In genomic region chr16:52611817-52612673, GRCh38 we compare ENCODE assay signal across 15 cellular contexts.
DNase-seq lines count a peak whose midpoint lies in the region; ATAC-seq and TF ChIP-seq lines count a peak whose summit lies in the region.
"Had no signal": no experiment of that assay in that cellular context is flagged by ENCODE, and none has a peak within 500 bp of the region (broad histone marks: within the 10 kb centered on the region; RNA-seq: fewer than 3 reads in every experiment).

No MANE protein-coding gene starts in this region.

- DNase-seq in LoVo (ENCODE audit: low spot score) (peak; percentile 78), SHP77 (lab: John Stamatoyannopoulos, UW) (peak; percentile 33 to 48), left lobe of liver (ENCODE audit: low spot score) (peak; percentile 73), uterus (no peak)
- DNase-seq in effector CD4-positive, alpha-beta T cell = no peak
- DNase-seq: activated CD4-positive, alpha-beta memory T cell treated with anti-CD3 and anti-CD28 coated beads for 36 hours; CD8-positive, alpha-beta T cell; cerebellar nuclear complex; islet precursor cell; NCI-H2107; substantia nigra had no signal

- TF ChIP-seq CTCF in 22Rv1 (IDR thresholded peaks at IDR 0.05) (no peak), uterus (IDR thresholded peaks at IDR 0.05) (no peak)

- TF ChIP-seq POLR2A in uterus (IDR thresholded peaks at IDR 0.05) = no peak

- H3K27me3 ChIP-seq in uterus = no peaks in the 10 kb centered on the region

- ATAC-seq in left lobe of liver (peak; percentile 97), HG03469 (IDR thresholded peaks at IDR 0.05; ENCODE audit: unreplicated experiment) (no peak), HG03139 (IDR thresholded peaks at IDR 0.05; ENCODE audit: unreplicated experiment) (no peak)
- ATAC-seq: CD8-positive, alpha-beta T cell had no signal

- H3K27ac ChIP-seq in 22Rv1 (peak overlapping the region; percentile 88), uterus (no peak overlapping the region)
- H3K27ac ChIP-seq: epithelial cell of prostate had no signal

- intact Hi-C loops in uterus (cut with DNase I; ENCODE audit: low total_unique reads) = no loop called here

- H3K4me3 ChIP-seq in uterus = no peak overlapping the region

- no peaks in the 10 kb centered on the region for H3K9me3 ChIP-seq in uterus

- H3K4me1 ChIP-seq in uterus = no peaks in the 10 kb centered on the region

- H3K36me3 ChIP-seq in uterus = no peaks in the 10 kb centered on the region

Comparison
In these comparisons a context has a peak if more than half of its experiments do, and no peak if none do; other contexts are left out.
1. DNase-seq: peak in LoVo (single experiment), SHP77 (2 of 2) and left lobe of liver (single experiment); none in uterus (0 of 2) and effector CD4-positive, alpha-beta T cell (single experiment).